8 cellular contexts compared by ENCODE assay signal in genomic region chr2:15251753-15252152, GRCh38.
"Had no signal": no experiment of that assay in that cellular context is flagged by ENCODE, and none has a peak within 500 bp of the region (broad histone marks: within the 10 kb centered on the region; RNA-seq: fewer than 3 reads in every experiment).

No MANE protein-coding gene starts in this region.

- H3K4me3 Mint-ChIP-seq: H9 had no signal

- H3K27ac Mint-ChIP-seq: H9 had no signal

- DNase-seq: GM23248, H9, HCEC 1CT, IMR-90, KBM-7 had no signal

- H3K4me3 ChIP-seq: GM23248 had no signal

- FAIRE-seq: H1, H54, HTR-8/SVneo had no signal

- H3K27ac ChIP-seq: GM23248 had no signal

- H3K9ac ChIP-seq: GM23248 had no signal

- H2AFZ ChIP-seq: GM23248 had no signal
